ENCODE assay signal across 8 cellular contexts in genomic region chr9:15642369-15642962, GRCh38.
DNase-seq lines count a peak whose midpoint lies in the region; ATAC-seq, FAIRE-seq and TF ChIP-seq lines count a peak whose summit lies in the region.

No MANE protein-coding gene starts in this region.

- no peaks in the 10 kb centered on the region for H3K27me3 ChIP-seq in small intestine (ENCODE audit: control insufficient read depth in 2 of 2, insufficient read depth in 2 of 2, low read length in 2 of 2)

- peak; percentile 59 for TF ChIP-seq CTCF in fibroblast of pulmonary artery (IDR thresholded peaks at IDR 0.05; ENCODE audit: low read length, missing control alignments)

- in situ Hi-C loops in G401 (cut with HindIII; ENCODE audit: low sequenced_read_pairs), result no loop called here

- H3K27ac ChIP-seq in small intestine (ENCODE audit: low read depth in 1 of 2, low read length in 1 of 2), result no peak overlapping the region

- 47 to 95% (median 49%) methylated on average over 2 of the region's 2 CpGs for WGBS in small intestine, 3 donors

- no peaks in the 10 kb centered on the region for H3K9me3 ChIP-seq in small intestine (ENCODE audit: control insufficient read depth, low read depth)

- DNase-seq in G401 (ENCODE audit: low spot score) (peak; percentile 54), Kasumi-1 (lab: John Stamatoyannopoulos, UW) (peak; percentile 40 to 57), RPMI8226 (peak; percentile 31), fibroblast of pulmonary artery (ENCODE audit: low read depth) (peak; percentile 68), small intestine (peak; percentile 32), nucleus accumbens (lab: John Stamatoyannopoulos, UW) (no peak)
- DNase-seq in stimulated activated CD4-positive, alpha-beta T cell treated with anti-CD3 and anti-CD28 coated beads, Interleukin-1b, Interleukin-23, amount 100 ng/mL, for 48 hours, result no peak

- no peaks in the 10 kb centered on the region for H3K36me3 ChIP-seq in small intestine (ENCODE audit: control insufficient read depth in 2 of 2, insufficient read depth in 2 of 2, low read length in 2 of 2)

- H3K4me3 ChIP-seq in fibroblast of pulmonary artery (replicated peaks; ENCODE audit: low read depth, low read length), result no peak overlapping the region
- H3K4me3 ChIP-seq in small intestine (ENCODE audit: low read depth in 1 of 2, low read length in 2 of 2), result no peak overlapping the region

- no peak for ATAC-seq in GM19328 (IDR thresholded peaks at IDR 0.05; ENCODE audit: unreplicated experiment)

- no peaks in the 10 kb centered on the region for H3K4me1 ChIP-seq in small intestine (ENCODE audit: control insufficient read depth in 2 of 2, insufficient read depth in 1 of 2, low read depth in 1 of 2, low read length in 1 of 2)

- no peak for FAIRE-seq in small intestine (lab: Jason Lieb, UNC)

Comparison
In these comparisons a context has a peak if more than half of its experiments do, and no peak if none do; other contexts are left out.
1. DNase-seq: peak in G401 (single experiment), Kasumi-1 (2 of 2), RPMI8226 (single experiment), fibroblast of pulmonary artery (single experiment) and small intestine (single experiment); none in nucleus accumbens (0 of 56) and stimulated activated CD4-positive, alpha-beta T cell treated with anti-CD3 and anti-CD28 coated beads, Interleukin-1b, Interleukin-23, amount 100 ng/mL, for 48 hours (single experiment).